ENCODE assay signal across 19 cellular contexts in genomic region chr12:33676866-33677265, GRCh38.
A peak's percentile ranks its signal among the peaks of the same experiment; 100 is the strongest.
DNase-seq lines count a peak whose midpoint lies in the region; ATAC-seq and TF ChIP-seq lines count a peak whose summit lies in the region.
"Had no signal": no experiment of that assay in that cellular context is flagged by ENCODE, and none has a peak within 500 bp of the region (broad histone marks: within the 10 kb centered on the region; RNA-seq: fewer than 3 reads in every experiment).

No MANE protein-coding gene starts in this region.

- no peaks in the 10 kb centered on the region for H3K27me3 ChIP-seq in CD4-positive, alpha-beta T cell (ENCODE audit: control insufficient read depth, insufficient read depth, low read length)

- no peaks in the 10 kb centered on the region for H3K36me3 Mint-ChIP-seq in activated naive CD8-positive, alpha-beta T cell treated with anti-CD3 and anti-CD28 coated beads, Interleukin-2, amount 50 U/mL, for 24 hours (ENCODE audit: low read depth)
- no peaks in the 10 kb centered on the region for H3K36me3 Mint-ChIP-seq in CD4-positive, alpha-beta T cell (ENCODE audit: low read depth)
- H3K36me3 Mint-ChIP-seq: CD4-positive, alpha-beta memory T cell; IgD-negative memory B cell had no signal

- CTCF ChIA-PET in CD4-positive, alpha-beta T cell (lab: Charles Lee): no interaction called here

- TF ChIP-seq CTCF in CD4-positive, alpha-beta T cell (IDR thresholded peaks at IDR 0.05): no peak

- H3K27ac Mint-ChIP-seq in activated naive CD8-positive, alpha-beta T cell treated with anti-CD3 and anti-CD28 coated beads, Interleukin-2, amount 50 U/mL, for 24 hours: no peak overlapping the region
- no peak overlapping the region for H3K27ac Mint-ChIP-seq in CD4-positive, alpha-beta T cell
- H3K27ac Mint-ChIP-seq: CD4-positive, alpha-beta memory T cell; IgD-negative memory B cell had no signal

- POLR2A ChIA-PET in CD4-positive, alpha-beta T cell (lab: Charles Lee): no interaction called here

- intact Hi-C loops in CD4-positive, alpha-beta T cell (cut with DNase I, micrococcal nuclease): no loop called here

- no peak overlapping the region for H3K27ac ChIP-seq in CD4-positive, alpha-beta T cell (ENCODE audit: low read depth, low read length)
- H3K27ac ChIP-seq: A549, C4-2B, GM23248, HL-60 had no signal

- no peak for ATAC-seq in activated naive CD8-positive, alpha-beta T cell treated with anti-CD3 and anti-CD28 coated beads, Interleukin-2, amount 50 U/mL, for 24 hours
- no peak for ATAC-seq in HG02798 (IDR thresholded peaks at IDR 0.05; ENCODE audit: poor library complexity, unreplicated experiment)
- ATAC-seq in CD4-positive, alpha-beta T cell (ENCODE audit: poor library complexity): no peak
- ATAC-seq: A549, HepG2 had no signal

- H3K4me1 Mint-ChIP-seq in activated naive CD8-positive, alpha-beta T cell treated with anti-CD3 and anti-CD28 coated beads, Interleukin-2, amount 50 U/mL, for 24 hours: no peaks in the 10 kb centered on the region
- H3K4me1 Mint-ChIP-seq in CD4-positive, alpha-beta T cell (ENCODE audit: low read depth): no peaks in the 10 kb centered on the region
- H3K4me1 Mint-ChIP-seq: CD4-positive, alpha-beta memory T cell; IgD-negative memory B cell had no signal

- DNase-seq in LHCN-M2 (ENCODE audit: low read depth) (peak; percentile 61), myocyte (ENCODE audit: low read depth) (peak; percentile 59), superior temporal gyrus (ENCODE audit: extremely low spot score) (peak; percentile 15)
- DNase-seq in activated naive CD8-positive, alpha-beta T cell treated with anti-CD3 and anti-CD28 coated beads, Interleukin-2, amount 50 U/mL, for 24 hours: no peak
- DNase-seq in CD4-positive, alpha-beta T cell: no peak
- DNase-seq: AML-193; Calu3; CD4-positive, alpha-beta memory T cell; DMS79 treated with DMSO at 0.1 percent for 48 hours; GF-D8; GM23248; KG1 had no signal

- H3K9me3 Mint-ChIP-seq in activated naive CD8-positive, alpha-beta T cell treated with anti-CD3 and anti-CD28 coated beads, Interleukin-2, amount 50 U/mL, for 24 hours: peaks cover 1% of the 10 kb centered on the region
- peaks cover 4% of the 10 kb centered on the region for H3K9me3 Mint-ChIP-seq in CD4-positive, alpha-beta T cell
- H3K9me3 Mint-ChIP-seq: IgD-negative memory B cell had no signal

- no peaks in the 10 kb centered on the region for H3K27me3 Mint-ChIP-seq in activated naive CD8-positive, alpha-beta T cell treated with anti-CD3 and anti-CD28 coated beads, Interleukin-2, amount 50 U/mL, for 24 hours
- H3K27me3 Mint-ChIP-seq in CD4-positive, alpha-beta T cell: no peaks in the 10 kb centered on the region
- H3K27me3 Mint-ChIP-seq: CD4-positive, alpha-beta memory T cell; IgD-negative memory B cell had no signal

- no peaks in the 10 kb centered on the region for H3K9me3 ChIP-seq in CD4-positive, alpha-beta T cell (ENCODE audit: control insufficient read depth, low read length)
- H3K9me3 ChIP-seq: A549, HAP-1 had no signal

- no peak overlapping the region for H3K4me3 Mint-ChIP-seq in activated naive CD8-positive, alpha-beta T cell treated with anti-CD3 and anti-CD28 coated beads, Interleukin-2, amount 50 U/mL, for 24 hours
- H3K4me3 Mint-ChIP-seq in CD4-positive, alpha-beta T cell: no peak overlapping the region
- H3K4me3 Mint-ChIP-seq: CD4-positive, alpha-beta memory T cell; IgD-negative memory B cell had no signal

Comparison
In these comparisons a context has a peak if more than half of its experiments do, and no peak if none do; other contexts are left out.
1. DNase-seq: peak in LHCN-M2 (single experiment), myocyte (single experiment) and superior temporal gyrus (single experiment); none in activated naive CD8-positive, alpha-beta T cell treated with anti-CD3 and anti-CD28 coated beads, Interleukin-2, amount 50 U/mL, for 24 hours (single experiment) and CD4-positive, alpha-beta T cell (0 of 10).